1 cellular context compared by ENCODE assay signal in genomic region chr22:31970490-31971444, GRCh38.
TF ChIP-seq lines count a peak whose summit lies in the region.

No MANE protein-coding gene starts in this region.

TF ChIP-seq in WTC11, 78 proteins besides CTCF, POLR2A, EP300 and RAD21 (continued from another document and continues in another):
- TF ChIP-seq ERG (CRISPR knock-in tag; IDR thresholded peaks at IDR 0.05) (no peak), FOXK1 (CRISPR knock-in tag; IDR thresholded peaks at IDR 0.05) (0 out of 2 replicates have a peak, but pooled peaks have one; percentile 28), ZNF219 (CRISPR knock-in tag; IDR thresholded peaks at IDR 0.05; ENCODE audit: borderline replicate concordance) (no peak), JUN (CRISPR knock-in tag; IDR thresholded peaks at IDR 0.05) (no peak), NR3C1 (CRISPR knock-in tag; conservative IDR thresholded peaks at IDR 0.05; ENCODE audit: low read depth) (no peak), ZNF532 (CRISPR knock-in tag; IDR thresholded peaks at IDR 0.05; ENCODE audit: borderline replicate concordance) (no peak), CREB1 (CRISPR knock-in tag; IDR thresholded peaks at IDR 0.05) (0 out of 2 replicates have a peak, but pooled peaks have one; percentile 65), ZBTB21 (CRISPR knock-in tag; IDR thresholded peaks at IDR 0.05; ENCODE audit: borderline replicate concordance) (no peak), USF2 (CRISPR knock-in tag; IDR thresholded peaks at IDR 0.05) (no peak), GABPB1 (CRISPR knock-in tag; IDR thresholded peaks at IDR 0.05) (no peak), ZNF512 (CRISPR knock-in tag; IDR thresholded peaks at IDR 0.05; ENCODE audit: borderline replicate concordance) (peak; percentile 91; the same call in 1 of the 2 replicates), NFE2L1 (CRISPR knock-in tag; IDR thresholded peaks at IDR 0.05) (no peak), ZNF121 (CRISPR knock-in tag; IDR thresholded peaks at IDR 0.05) (no peak), SP1 (CRISPR knock-in tag; conservative IDR thresholded peaks at IDR 0.05) (peak; percentile 88), PREB (CRISPR knock-in tag; IDR thresholded peaks at IDR 0.05; ENCODE audit: borderline replicate concordance) (no peak), ZNF263 (CRISPR knock-in tag; IDR thresholded peaks at IDR 0.05; ENCODE audit: low read depth) (peak; percentile 60), USF1 (CRISPR knock-in tag; IDR thresholded peaks at IDR 0.05) (no peak; the same call in 1 of the 2 replicates), IRF1 (CRISPR knock-in tag; IDR thresholded peaks at IDR 0.05) (no peak), PRRX2 (CRISPR knock-in tag; IDR thresholded peaks at IDR 0.05) (no peak), TP53 (CRISPR knock-in tag; IDR thresholded peaks at IDR 0.05) (no peak), ZNF425 (CRISPR knock-in tag; conservative IDR thresholded peaks at IDR 0.05) (no peak), STAT6 (CRISPR knock-in tag; conservative IDR thresholded peaks at IDR 0.05; ENCODE audit: low read depth) (no peak), ZNF138 (CRISPR knock-in tag; conservative IDR thresholded peaks at IDR 0.05) (no peak), E2F4 (CRISPR knock-in tag; IDR thresholded peaks at IDR 0.05; ENCODE audit: borderline replicate concordance, low read depth) (no peak), JAZF1 (CRISPR knock-in tag; IDR thresholded peaks at IDR 0.05) (no peak), FOXP4 (CRISPR knock-in tag; IDR thresholded peaks at IDR 0.05) (no peak), AR (CRISPR knock-in tag; IDR thresholded peaks at IDR 0.05) (no peak), ZNF396 (CRISPR knock-in tag; IDR thresholded peaks at IDR 0.05; ENCODE audit: borderline replicate concordance) (no peak), ZNF671 (CRISPR knock-in tag; IDR thresholded peaks at IDR 0.05) (no peak), ZNF317 (CRISPR knock-in tag; IDR thresholded peaks at IDR 0.05; ENCODE audit: borderline replicate concordance, low read depth) (no peak)
